1 cellular context compared by ENCODE assay signal in genomic region chr5:88854769-88855168, GRCh38.
TF ChIP-seq lines count a peak whose summit lies in the region.

No MANE protein-coding gene starts in this region.

TF ChIP-seq in GM12878, 131 proteins besides CTCF, POLR2A, EP300 and RAD21:
- TF ChIP-seq ZBTB11 (CRISPR knock-in tag; IDR thresholded peaks at IDR 0.05) (no peak), GABPA (IDR thresholded peaks at IDR 0.05; ENCODE audit: low read depth) (no peak), RUNX3 (IDR thresholded peaks at IDR 0.05; ENCODE audit: low read length) (peak; percentile 29; the same call in 1 of the 2 replicates), RELB (IDR thresholded peaks at IDR 0.05; ENCODE audit: low read depth) (no peak), BCL3 (IDR thresholded peaks at IDR 0.05; ENCODE audit: borderline replicate concordance, insufficient read depth, low read depth, low read length, poor library complexity, severe bottlenecking) (no peak), ZSCAN29 (IDR thresholded peaks at IDR 0.05) (no peak)
TF ChIP-seq in GM12878: peak in this region for 1.
